In the genomic region with DNA sequence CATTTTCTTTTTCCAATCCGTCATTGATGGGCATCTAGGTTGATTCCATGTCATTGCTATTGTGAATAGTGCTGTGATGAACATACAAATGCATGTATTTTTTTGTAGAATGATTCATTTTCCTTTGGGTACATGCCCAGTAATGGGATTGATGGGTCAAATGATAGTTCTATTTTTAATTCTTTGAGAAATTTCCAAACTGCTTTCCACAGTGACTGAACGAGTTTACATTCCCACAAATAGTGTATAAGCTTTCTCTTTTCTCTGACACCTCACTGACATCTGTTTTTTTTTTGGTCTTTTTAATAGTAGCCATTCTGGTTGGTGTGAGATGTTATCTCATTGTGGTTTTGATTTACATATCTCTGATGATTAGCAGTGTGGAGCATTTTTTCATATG, we compare ENCODE assay signal across 19 cellular contexts.
"Had no signal": no experiment of that assay in that cellular context is flagged by ENCODE, and none has a peak within 500 bp of the region (broad histone marks: within the 10 kb centered on the region; RNA-seq: fewer than 3 reads in every experiment).

No MANE protein-coding gene starts in this region.

- H3K9me3 Mint-ChIP-seq: activated CD8-positive, alpha-beta T cell treated with anti-CD3 and anti-CD28 coated beads for 36 hours; activated naive CD8-positive, alpha-beta T cell treated with anti-CD3 and anti-CD28 coated beads, Interleukin-2, amount 50 U/mL, for 24 hours; immature natural killer cell; nephron had no signal

- H3K4me3 ChIP-seq: ascending aorta, coronary artery, lung, skin epidermis, stomach had no signal

- H3K4me3 Mint-ChIP-seq: activated CD4-positive, alpha-beta T cell treated with anti-CD3 and anti-CD28 coated beads for 36 hours; activated CD8-positive, alpha-beta T cell treated with anti-CD3 and anti-CD28 coated beads for 36 hours; activated naive CD8-positive, alpha-beta T cell treated with anti-CD3 and anti-CD28 coated beads, Interleukin-2, amount 50 U/mL, for 24 hours; immature natural killer cell; nephron had no signal

- H3K27ac Mint-ChIP-seq: activated CD4-positive, alpha-beta T cell treated with anti-CD3 and anti-CD28 coated beads for 36 hours; activated CD8-positive, alpha-beta T cell treated with anti-CD3 and anti-CD28 coated beads for 36 hours; activated naive CD8-positive, alpha-beta T cell treated with anti-CD3 and anti-CD28 coated beads, Interleukin-2, amount 50 U/mL, for 24 hours; immature natural killer cell; nephron had no signal

- H3K4me1 Mint-ChIP-seq: activated CD4-positive, alpha-beta T cell treated with anti-CD3 and anti-CD28 coated beads for 36 hours; activated naive CD8-positive, alpha-beta T cell treated with anti-CD3 and anti-CD28 coated beads, Interleukin-2, amount 50 U/mL, for 24 hours; nephron had no signal

- H3K4me1 ChIP-seq: ascending aorta, stomach had no signal

- H3K36me3 Mint-ChIP-seq: immature natural killer cell had no signal

- DNase-seq: activated CD4-positive, alpha-beta T cell treated with anti-CD3 and anti-CD28 coated beads for 36 hours; activated CD8-positive, alpha-beta memory T cell treated with anti-CD3 and anti-CD28 coated beads, Interleukin-2, amount 50 U/mL, for 4 hours; activated CD8-positive, alpha-beta T cell treated with anti-CD3 and anti-CD28 coated beads for 36 hours; activated naive CD4-positive, alpha-beta T cell treated with Interleukin-2 at 50 U/mL for 16 hours; activated naive CD8-positive, alpha-beta T cell treated with anti-CD3 and anti-CD28 coated beads, Interleukin-2, amount 50 U/mL, for 24 hours; effector memory CD4-positive, alpha-beta T cell; foreskin fibroblast; glutamatergic neuron; immature natural killer cell; left cardiac atrium; occipital lobe; stomach; T-helper 1 cell; WERI-Rb-1 had no signal

- H3K36me3 ChIP-seq: ascending aorta, stomach, WERI-Rb-1 had no signal

- H3K9me3 ChIP-seq: ascending aorta, stomach had no signal

- H3K27ac ChIP-seq: ascending aorta, coronary artery, skin epidermis, stomach, WERI-Rb-1 had no signal

- H3K27me3 ChIP-seq: ascending aorta, stomach had no signal
